29 cellular contexts compared by ENCODE assay signal in genomic region chr9:92395617-92396016, GRCh38. TPM values are rescaled to one million over a fixed set of nuclear protein-coding genes. Genes with fewer than 3 reads are reported as not detected.
"Had no signal": no experiment of that assay in that cellular context is flagged by ENCODE, and none has a peak within 500 bp of the region (broad histone marks: within the 10 kb centered on the region; RNA-seq: fewer than 3 reads in every experiment).

No MANE protein-coding gene starts in this region.

- ATAC-seq: naive thymus-derived CD4-positive, alpha-beta T cell; natural killer cell; psoas muscle; right cardiac atrium; sciatic nerve; stimulated activated effector memory CD8-positive, alpha-beta T cell treated with anti-CD3 and anti-CD28 coated beads, Interleukin-12 subunit alpha, Interleukin-12 subunit beta, amount 100 ng/mL, for 72 hours; stimulated activated naive B cell treated with anti-CD40 and anti-IgM and Interleukin-4, amounts not matched to agents 10 μg/mL and 1 μg/mL and 100 μg/mL, for 72 hours; upper lobe of right lung had no signal

- H3K4me3 ChIP-seq: neural progenitor cell, ovary, psoas muscle, skin epidermis, stomach, tibial artery, transverse colon, upper lobe of right lung, uterus had no signal

- H3K27me3 Mint-ChIP-seq: naive thymus-derived CD4-positive, alpha-beta T cell; progenitor cell of endocrine pancreas; stimulated activated naive B cell treated with anti-CD40 and anti-IgM and Interleukin-4, amounts not matched to agents 10 μg/mL and 1 μg/mL and 100 μg/mL, for 72 hours; stimulated activated naive CD8-positive, alpha-beta T cell treated with anti-CD3 and anti-CD28 coated beads, Interleukin-15, Interleukin-2, amounts not matched to agents 100 ng/mL and 50 ng/mL, for 24 hours; type B pancreatic cell had no signal

- H2AFZ ChIP-seq: neural progenitor cell, parathyroid adenoma had no signal

- H3K4me1 ChIP-seq: neural progenitor cell, parathyroid adenoma, upper lobe of right lung, uterus had no signal

- H3K36me3 ChIP-seq: neural progenitor cell, ovary, stomach, transverse colon, upper lobe of right lung, uterus had no signal

- H3K9me3 ChIP-seq: ovary, stomach, tibial artery, transverse colon, upper lobe of right lung, uterus had no signal

- H3K4me1 Mint-ChIP-seq: naive thymus-derived CD4-positive, alpha-beta T cell; natural killer cell; neural progenitor cell; stimulated activated effector memory CD8-positive, alpha-beta T cell treated with anti-CD3 and anti-CD28 coated beads, Interleukin-12 subunit alpha, Interleukin-12 subunit beta, amount 100 ng/mL, for 72 hours; stimulated activated naive B cell treated with anti-CD40 and anti-IgM and Interleukin-4, amounts not matched to agents 10 μg/mL and 1 μg/mL and 100 μg/mL, for 72 hours had no signal

- H3K27ac ChIP-seq: neural progenitor cell, ovary, parathyroid adenoma, psoas muscle, skin epidermis, stomach, transverse colon, upper lobe of right lung, uterus had no signal

- H3K27ac Mint-ChIP-seq: naive thymus-derived CD4-positive, alpha-beta T cell; natural killer cell; nephron; neural progenitor cell; progenitor cell of endocrine pancreas; stimulated activated effector memory CD8-positive, alpha-beta T cell treated with anti-CD3 and anti-CD28 coated beads, Interleukin-12 subunit alpha, Interleukin-12 subunit beta, amount 100 ng/mL, for 72 hours; stimulated activated naive B cell treated with anti-CD40 and anti-IgM and Interleukin-4, amounts not matched to agents 10 μg/mL and 1 μg/mL and 100 μg/mL, for 72 hours; stimulated activated naive CD8-positive, alpha-beta T cell treated with anti-CD3 and anti-CD28 coated beads, Interleukin-15, Interleukin-2, amounts not matched to agents 100 ng/mL and 50 ng/mL, for 24 hours; type B pancreatic cell had no signal

- H3K4me2 ChIP-seq: neural progenitor cell had no signal

- H3K36me3 Mint-ChIP-seq: natural killer cell; neural progenitor cell; stimulated activated effector memory CD8-positive, alpha-beta T cell treated with anti-CD3 and anti-CD28 coated beads, Interleukin-12 subunit alpha, Interleukin-12 subunit beta, amount 100 ng/mL, for 72 hours; type B pancreatic cell had no signal

- H3K4me3 Mint-ChIP-seq: naive thymus-derived CD4-positive, alpha-beta T cell; natural killer cell; nephron; neural progenitor cell; stimulated activated effector memory CD8-positive, alpha-beta T cell treated with anti-CD3 and anti-CD28 coated beads, Interleukin-12 subunit alpha, Interleukin-12 subunit beta, amount 100 ng/mL, for 72 hours; stimulated activated naive B cell treated with anti-CD40 and anti-IgM and Interleukin-4, amounts not matched to agents 10 μg/mL and 1 μg/mL and 100 μg/mL, for 72 hours; stimulated activated naive CD8-positive, alpha-beta T cell treated with anti-CD3 and anti-CD28 coated beads, Interleukin-15, Interleukin-2, amounts not matched to agents 100 ng/mL and 50 ng/mL, for 24 hours; type B pancreatic cell had no signal

- H3K27me3 ChIP-seq: neural progenitor cell, ovary, stomach, tibial artery, transverse colon, upper lobe of right lung, uterus had no signal

- DNase-seq: naive thymus-derived CD4-positive, alpha-beta T cell; natural killer cell; occipital lobe; ovary; posterior cingulate gyrus; psoas muscle; right cardiac atrium; stimulated activated CD4-positive, alpha-beta T cell treated with anti-CD3 and anti-CD28 coated beads, Interleukin-15, amount 100 ng/mL, for 24 hours; stimulated activated CD4-positive, alpha-beta T cell treated with anti-CD3 and anti-CD28 coated beads, Interleukin-2, amount 100 ng/mL, for 24 hours; stimulated activated CD4-positive, alpha-beta T cell treated with anti-CD3 and anti-CD28 coated beads, Interleukin-2, amount 100 ng/mL, for 48 hours; stimulated activated CD4-positive, alpha-beta T cell treated with anti-CD3 and anti-CD28 coated beads, Interleukin-4, amount 100 ng/mL, for 24 hours; stimulated activated naive B cell treated with anti-CD40 and anti-IgM and Interleukin-4, amounts not matched to agents 10 μg/mL and 1 μg/mL and 100 μg/mL, for 72 hours; stimulated activated naive CD4-positive, alpha-beta T cell treated with Interleukin-2 at 50 U/mL for 16 hours; stomach; tibial artery; transverse colon; upper lobe of right lung; uterus had no signal

- H3K9me3 Mint-ChIP-seq: naive thymus-derived CD4-positive, alpha-beta T cell; natural killer cell; neural progenitor cell; stimulated activated effector memory CD8-positive, alpha-beta T cell treated with anti-CD3 and anti-CD28 coated beads, Interleukin-12 subunit alpha, Interleukin-12 subunit beta, amount 100 ng/mL, for 72 hours; stimulated activated naive B cell treated with anti-CD40 and anti-IgM and Interleukin-4, amounts not matched to agents 10 μg/mL and 1 μg/mL and 100 μg/mL, for 72 hours; stimulated activated naive CD8-positive, alpha-beta T cell treated with anti-CD3 and anti-CD28 coated beads, Interleukin-15, Interleukin-2, amounts not matched to agents 100 ng/mL and 50 ng/mL, for 24 hours; type B pancreatic cell had no signal

- H3K9ac ChIP-seq: neural progenitor cell, parathyroid adenoma had no signal

RNA-seq across cellular contexts. Expression of gene OGN, which starts 8.8 kb away (rescaled TPM):
- total RNA-seq: progenitor cell of endocrine pancreas, renal cortical epithelial cell had no signal
- polyA plus RNA-seq: neural cell had no signal

RNA-seq across cellular contexts. Expression of gene OMD, which starts 28.7 kb away (rescaled TPM):
- total RNA-seq: naive thymus-derived CD4-positive, alpha-beta T cell; natural killer cell; progenitor cell of endocrine pancreas; renal cortical epithelial cell had no signal
- polyA plus RNA-seq: naive thymus-derived CD4-positive, alpha-beta T cell; neural cell had no signal
